Comparison of ENCODE assay signal across 9 cellular contexts in genomic region chr2:100733344-100734187, GRCh38.
DNase-seq lines count a peak whose midpoint lies in the region; ATAC-seq and TF ChIP-seq lines count a peak whose summit lies in the region.
"Had no signal": no experiment of that assay in that cellular context is flagged by ENCODE, and none has a peak within 500 bp of the region (broad histone marks: within the 10 kb centered on the region; RNA-seq: fewer than 3 reads in every experiment).

No MANE protein-coding gene starts in this region.

- no peaks in the 10 kb centered on the region for H3K36me3 ChIP-seq in IMR-90 (ENCODE audit: control insufficient read depth, insufficient read depth, low read length)
- H3K36me3 ChIP-seq in uterus: no peaks in the 10 kb centered on the region
- H3K36me3 ChIP-seq in vagina: no peaks in the 10 kb centered on the region

- no peak overlapping the region; the same call in 1 of the 2 replicates for H3K56ac ChIP-seq in IMR-90 (ENCODE audit: extremely low read depth, insufficient read depth, low read length)

- H4K20me1 ChIP-seq in IMR-90 (ENCODE audit: insufficient read depth, low read length): no peaks in the 10 kb centered on the region

- H3K27ac ChIP-seq in IMR-90 (ENCODE audit: insufficient read depth, low read length) (peak overlapping the region; percentile 26), uterus (no peak overlapping the region), vagina (no peak overlapping the region)

- ATAC-seq in IMR-90 (ENCODE audit: low read depth) (peak; percentile 74), HG02981 (IDR thresholded peaks at IDR 0.05; ENCODE audit: unreplicated experiment) (no peak)

- H3K27me3 ChIP-seq in IMR-90 (ENCODE audit: control insufficient read depth, insufficient read depth, low read length) (no peaks in the 10 kb centered on the region), uterus (no peaks in the 10 kb centered on the region), vagina (no peaks in the 10 kb centered on the region)

- H3K4me1 ChIP-seq in IMR-90 (ENCODE audit: control insufficient read depth, insufficient read depth, low read length) (peaks cover 12% of the 10 kb centered on the region), uterus (no peaks in the 10 kb centered on the region), vagina (no peaks in the 10 kb centered on the region)

- no peak overlapping the region for H3K9ac ChIP-seq in IMR-90 (ENCODE audit: low read depth, low read length)

- H2BK120ac ChIP-seq in IMR-90 (ENCODE audit: low read depth, low read length): peak overlapping the region; percentile 74

- intact Hi-C loops in IMR-90 (cut with micrococcal nuclease): loop anchor here (1.0 to 5.0 kb wide), 2 partner anchors 9 to 269 kb away; partner anchors contain the start of gene RPL31
- intact Hi-C loops in uterus (cut with DNase I; ENCODE audit: low total_unique reads): no loop called here
- intact Hi-C loops in vagina (cut with DNase I): loop anchor here (10.0 kb wide), 1 partner anchor 251 kb away; no protein-coding TSS in a partner anchor

- TF ChIP-seq RAD21 in IMR-90 (IDR thresholded peaks at IDR 0.05; ENCODE audit: low read length): 0 out of 2 replicates have a peak, but pooled peaks have one; percentile 3

- peak overlapping the region in 1 of 2 experiments; percentile 68; a peak in 2 of 4 replicates for H4K8ac ChIP-seq in IMR-90 (ENCODE audit: low read depth in 2 of 2, low read length in 2 of 2)

- H2BK20ac ChIP-seq in IMR-90 (ENCODE audit: low read depth, low read length): peak overlapping the region; percentile 68; the same call in 1 of the 2 replicates

- H4K91ac ChIP-seq in IMR-90 (ENCODE audit: insufficient read depth, low read depth, low read length): peak overlapping the region; percentile 36; the same call in 1 of the 2 replicates

- H3K4me3 ChIP-seq in IMR-90 (ENCODE audit: insufficient read depth, low read depth, low read length): no peak overlapping the region
- H3K4me3 ChIP-seq in astrocyte of the spinal cord (ENCODE audit: low read depth, low read length): no peak overlapping the region
- no peak overlapping the region for H3K4me3 ChIP-seq in uterus
- H3K4me3 ChIP-seq in vagina: no peak overlapping the region

- H3K18ac ChIP-seq in IMR-90 (ENCODE audit: low read depth, low read length): peak overlapping the region; percentile 15; the same call in 1 of the 2 replicates

- dilution Hi-C loops in IMR-90 (cut with HindIII; ENCODE audit: low sequenced_read_pairs, unreplicated experiment): no loop called here

- 0 out of 2 replicates have a peak, but pooled peaks cover 9% of the 10 kb centered on the region for H3K9me1 ChIP-seq in IMR-90 (ENCODE audit: insufficient read depth, low read length)

- peak overlapping the region; percentile 70 for H2AK5ac ChIP-seq in IMR-90 (ENCODE audit: low read depth, low read length)

- H3K14ac ChIP-seq in IMR-90 (replicated peaks; ENCODE audit: low read depth, low read length): peak overlapping the region; percentile 76

- peak overlapping the region; percentile 85 for H2AFZ ChIP-seq in IMR-90 (replicated peaks; ENCODE audit: low read length, poor library complexity)

- POLR2A ChIA-PET in IMR-90 (lab: Charles Lee; ENCODE audit: unreplicated experiment): no interaction called here

- peak overlapping the region; percentile 46 for H2AK9ac ChIP-seq in IMR-90 (replicated peaks; ENCODE audit: low read depth, low read length, poor library complexity)

- peak overlapping the region; percentile 31; the same call in 1 of the 3 replicates for H2BK15ac ChIP-seq in IMR-90 (ENCODE audit: low read depth, low read length)

- peak overlapping the region; percentile 6 for H2BK5ac ChIP-seq in IMR-90 (ENCODE audit: low read depth, low read length, poor library complexity, severe bottlenecking)

- peak overlapping the region; percentile 68 for H3K4ac ChIP-seq in IMR-90 (ENCODE audit: low read depth, low read length)

- BruUV-seq in IMR-90 (replicated peaks; lab: Mats Ljungman, UMichigan): no TSS peak

- TF ChIP-seq CTCF in IMR-90 (conservative IDR thresholded peaks at IDR 0.05; ENCODE audit: low read depth, low read length): no peak
- no peak for TF ChIP-seq CTCF in astrocyte of the spinal cord (IDR thresholded peaks at IDR 0.05; ENCODE audit: low read depth, low read length)
- no peak for TF ChIP-seq CTCF in uterus (IDR thresholded peaks at IDR 0.05)
- no peak for TF ChIP-seq CTCF in vagina (IDR thresholded peaks at IDR 0.05)

- no peak for TF ChIP-seq POLR2A in IMR-90 (IDR thresholded peaks at IDR 0.05; ENCODE audit: low read depth, low read length)
- no peak for TF ChIP-seq POLR2A in uterus (IDR thresholded peaks at IDR 0.05)
- no peak for TF ChIP-seq POLR2A in vagina (IDR thresholded peaks at IDR 0.05)

- DNase-seq in IMR-90 (peak; percentile 75), astrocyte of the spinal cord (ENCODE audit: low read depth, low spot score) (peak; percentile 54), iris pigment epithelial cell (ENCODE audit: low read depth) (peak; percentile 81), uterus (peak; percentile 61 to 68), vagina (ENCODE audit: extremely low spot score in 2 of 2) (no peak), NCI-H146 treated with DMSO at 0.1 percent for 48 hours (lab: John Stamatoyannopoulos, UW; ENCODE audit: unreplicated experiment) (no peak)
- DNase-seq: kidney glomerular epithelial cell, NCI-H2029 treated with DMSO at 0.1 percent for 48 hours had no signal

- WGBS in IMR-90 (ENCODE audit: extremely low coverage in 2 of 2, insufficient read length in 1 of 2), 2 experiments: no CpG with 5 or more reads among the region's 12 CpGs

- H4K5ac ChIP-seq in IMR-90 (ENCODE audit: low read depth, low read length): peak overlapping the region; percentile 24

- H3K9me3 ChIP-seq in IMR-90 (ENCODE audit: control insufficient read depth, insufficient read depth, low read length) (no peaks in the 10 kb centered on the region), uterus (no peaks in the 10 kb centered on the region), vagina (no peaks in the 10 kb centered on the region)

- in situ Hi-C loops in IMR-90 (cut with MboI; ENCODE audit: low sequenced_read_pairs): loop anchor here (5.0 kb wide), 2 partner anchors 79 to 259 kb away; no protein-coding TSS in a partner anchor
- in situ Hi-C loops in astrocyte of the spinal cord (cut with HindIII; ENCODE audit: low sequenced_read_pairs): no loop called here

- CTCF ChIA-PET in IMR-90 (lab: Yijun Ruan, JAX): no interaction called here

- H3K23ac ChIP-seq in IMR-90 (ENCODE audit: low read depth, low read length): 0 out of 2 replicates have a peak overlapping the region, but pooled peaks have one; percentile 13

- peak overlapping the region; percentile 23 for H3K4me2 ChIP-seq in IMR-90 (ENCODE audit: low read depth, low read length)

- no peaks in the 10 kb centered on the region for H3K79me1 ChIP-seq in IMR-90 (ENCODE audit: low read depth in 1 of 2, low read length in 2 of 2)

TF ChIP-seq in IMR-90, 13 proteins besides CTCF, POLR2A, EP300 and RAD21:
- TF ChIP-seq RFX5 (IDR thresholded peaks at IDR 0.05; ENCODE audit: low read depth, low read length) (no peak), NFE2L2 (IDR thresholded peaks at IDR 0.05; ENCODE audit: low read depth, low read length) (no peak), CHD1 (IDR thresholded peaks at IDR 0.05; ENCODE audit: low read depth, low read length) (no peak), MXI1 (IDR thresholded peaks at IDR 0.05; ENCODE audit: borderline replicate concordance, low read depth, low read length) (no peak), USF2 (IDR thresholded peaks at IDR 0.05; ENCODE audit: low read depth, low read length) (peak; percentile 45; the same call in 1 of the 2 replicates), MAZ (IDR thresholded peaks at IDR 0.05; ENCODE audit: borderline replicate concordance, low read depth, low read length) (peak; percentile 88), CEBPB (IDR thresholded peaks at IDR 0.05; ENCODE audit: low read depth, low read length) (peak; percentile 79), SMC3 (IDR thresholded peaks at IDR 0.05; ENCODE audit: low read depth, low read length) (no peak; the same call in 1 of the 2 replicates), ELK1 (IDR thresholded peaks at IDR 0.05; ENCODE audit: borderline replicate concordance, low read depth, low read length) (no peak), RCOR1 (IDR thresholded peaks at IDR 0.05; ENCODE audit: insufficient replicate concordance, low read length) (no peak), MAFK (IDR thresholded peaks at IDR 0.05; ENCODE audit: low read depth, low read length) (no peak), FOS (IDR thresholded peaks at IDR 0.05; ENCODE audit: low read depth, low read length) (peak; percentile 64), BHLHE40 (IDR thresholded peaks at IDR 0.05; ENCODE audit: low read depth, low read length) (peak; percentile 60; the same call in 1 of the 2 replicates)

Comparison
In these comparisons a context has a peak if more than half of its experiments do, and no peak if none do; other contexts are left out.
1. DNase-seq: peak in IMR-90 (single experiment), astrocyte of the spinal cord (single experiment), iris pigment epithelial cell (single experiment) and uterus (2 of 2); none in vagina (0 of 2) and NCI-H146 treated with DMSO at 0.1 percent for 48 hours (single experiment).